1 cellular context compared by ENCODE assay signal in genomic region chr19:58519355-58520256, GRCh38.
TF ChIP-seq lines count a peak whose summit lies in the region.

Gene ZBTB45 (minus strand): TSS chr19:58519810. CDS start chr19:58517673, 2,137 bp downstream.

TF ChIP-seq in HepG2, 621 proteins besides CTCF, POLR2A, EP300 and RAD21 (continued from another document and continues in another):
- TF ChIP-seq ZNF142 (CRISPR knock-in tag; IDR thresholded peaks at IDR 0.05) (peak; percentile 66), ZSCAN29 (CRISPR knock-in tag; conservative IDR thresholded peaks at IDR 0.05) (no peak; the same call in none of the 2 replicates), SRF (IDR thresholded peaks at IDR 0.05; ENCODE audit: low read depth, low read length) (peak; percentile 84), ZSCAN30 (CRISPR knock-in tag; IDR thresholded peaks at IDR 0.05) (no peak), ZNF674 (CRISPR knock-in tag; IDR thresholded peaks at IDR 0.05; ENCODE audit: low read depth) (peak; percentile 81; the same call in 1 of the 2 replicates), CEBPB (IDR thresholded peaks at IDR 0.05; ENCODE audit: borderline replicate concordance, low read depth, low read length) (no peak), HOXA5 (CRISPR knock-in tag; IDR thresholded peaks at IDR 0.05) (peak; percentile 81), SNRNP70 (IDR thresholded peaks at IDR 0.05; ENCODE audit: low read depth, low read length) (no peak), KMT2A (CRISPR knock-in tag; IDR thresholded peaks at IDR 0.05) (peak; percentile 96), SNAPC2 (CRISPR knock-in tag; IDR thresholded peaks at IDR 0.05) (0 out of 2 replicates have a peak, but pooled peaks have one; percentile 11), PHF8 (CRISPR knock-in tag; IDR thresholded peaks at IDR 0.05) (peak; percentile 98), ZEB1 (IDR thresholded peaks at IDR 0.05; ENCODE audit: insufficient replicate concordance, low read depth) (no peak), ELF3 (CRISPR knock-in tag; IDR thresholded peaks at IDR 0.05) (peak; percentile 95), ZNF772 (CRISPR knock-in tag; IDR thresholded peaks at IDR 0.05) (peak; percentile 91), AGO2 (optimal IDR thresholded peaks at IDR 0.05; ENCODE audit: low read depth, low read length) (peak; percentile 90), U2AF1 (optimal IDR thresholded peaks at IDR 0.05; ENCODE audit: low read depth, low read length) (peak; percentile 86), ZNF350 (CRISPR knock-in tag; IDR thresholded peaks at IDR 0.05; ENCODE audit: borderline replicate concordance, low read depth) (peak; percentile 99), ZHX2 (IDR thresholded peaks at IDR 0.05; ENCODE audit: low read depth) (peak; percentile 93), ZHX2 (CRISPR knock-in tag; IDR thresholded peaks at IDR 0.05; ENCODE audit: borderline replicate concordance) (peak; percentile 15; the same call in 1 of the 2 replicates), RFX5 (IDR thresholded peaks at IDR 0.05; ENCODE audit: low read depth, low read length) (0 out of 2 replicates have a peak, but pooled peaks have one; percentile 40), ZNF562 (CRISPR knock-in tag; IDR thresholded peaks at IDR 0.05; ENCODE audit: borderline replicate concordance) (no peak; the same call in 1 of the 2 replicates), MAFK (conservative IDR thresholded peaks at IDR 0.05 in 1 of 2, IDR thresholded peaks at IDR 0.05 in 1 of 2; ENCODE audit: low read length in 2 of 2) (no peak), ZSCAN9 (CRISPR knock-in tag; IDR thresholded peaks at IDR 0.05; ENCODE audit: borderline replicate concordance) (peak; percentile 91), SMAD1 (CRISPR knock-in tag; IDR thresholded peaks at IDR 0.05; ENCODE audit: borderline replicate concordance, low read depth) (0 out of 2 replicates have a peak, but pooled peaks have one; percentile 65), PAX8 (CRISPR knock-in tag; IDR thresholded peaks at IDR 0.05; ENCODE audit: borderline replicate concordance) (0 out of 2 replicates have a peak, but pooled peaks have one; percentile 31), MXD4 (CRISPR knock-in tag; IDR thresholded peaks at IDR 0.05) (peak; percentile 91), ZSCAN12 (CRISPR knock-in tag; IDR thresholded peaks at IDR 0.05) (no peak), ZKSCAN5 (CRISPR knock-in tag; IDR thresholded peaks at IDR 0.05) (no peak), NFATC3 (CRISPR knock-in tag; IDR thresholded peaks at IDR 0.05) (peak; percentile 96; the same call in 1 of the 2 replicates), NPAS2 (CRISPR knock-in tag; IDR thresholded peaks at IDR 0.05; ENCODE audit: borderline replicate concordance) (no peak), ZNF430 (CRISPR knock-in tag; IDR thresholded peaks at IDR 0.05) (no peak), SCMH1 (CRISPR knock-in tag; IDR thresholded peaks at IDR 0.05; ENCODE audit: borderline replicate concordance) (no peak), NFE2L2 (IDR thresholded peaks at IDR 0.05; ENCODE audit: low read length) (no peak), ZSCAN31 (CRISPR knock-in tag; IDR thresholded peaks at IDR 0.05; ENCODE audit: low read depth) (peak; percentile 99)
- TF ChIP-seq, protein P1, sequence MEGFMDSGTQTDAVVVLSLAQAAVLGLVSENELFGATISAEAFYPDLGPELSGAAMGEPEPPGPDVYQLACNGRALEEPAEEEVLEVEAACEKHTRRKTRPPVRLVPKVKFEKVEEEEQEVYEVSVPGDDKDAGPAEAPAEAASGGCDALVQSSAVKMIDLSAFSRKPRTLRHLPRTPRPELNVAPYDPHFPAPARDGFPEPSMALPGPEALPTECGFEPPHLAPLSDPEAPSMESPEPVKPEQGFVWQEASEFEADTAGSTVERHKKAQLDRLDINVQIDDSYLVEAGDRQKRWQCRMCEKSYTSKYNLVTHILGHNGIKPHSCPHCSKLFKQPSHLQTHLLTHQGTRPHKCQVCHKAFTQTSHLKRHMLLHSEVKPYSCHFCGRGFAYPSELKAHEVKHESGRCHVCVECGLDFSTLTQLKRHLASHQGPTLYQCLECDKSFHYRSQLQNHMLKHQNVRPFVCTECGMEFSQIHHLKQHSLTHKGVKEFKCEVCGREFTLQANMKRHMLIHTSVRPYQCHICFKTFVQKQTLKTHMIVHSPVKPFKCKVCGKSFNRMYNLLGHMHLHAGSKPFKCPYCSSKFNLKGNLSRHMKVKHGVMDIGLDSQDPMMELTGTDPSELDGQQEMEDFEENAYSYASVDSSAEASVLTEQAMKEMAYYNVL (CRISPR knock-in tag; IDR thresholded peaks at IDR 0.05; ENCODE audit: borderline replicate concordance) = peak; percentile 86
- TF ChIP-seq, protein P2, sequence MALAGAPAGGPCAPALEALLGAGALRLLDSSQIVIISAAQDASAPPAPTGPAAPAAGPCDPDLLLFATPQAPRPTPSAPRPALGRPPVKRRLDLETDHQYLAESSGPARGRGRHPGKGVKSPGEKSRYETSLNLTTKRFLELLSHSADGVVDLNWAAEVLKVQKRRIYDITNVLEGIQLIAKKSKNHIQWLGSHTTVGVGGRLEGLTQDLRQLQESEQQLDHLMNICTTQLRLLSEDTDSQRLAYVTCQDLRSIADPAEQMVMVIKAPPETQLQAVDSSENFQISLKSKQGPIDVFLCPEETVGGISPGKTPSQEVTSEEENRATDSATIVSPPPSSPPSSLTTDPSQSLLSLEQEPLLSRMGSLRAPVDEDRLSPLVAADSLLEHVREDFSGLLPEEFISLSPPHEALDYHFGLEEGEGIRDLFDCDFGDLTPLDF (CRISPR knock-in tag; IDR thresholded peaks at IDR 0.05) = peak; percentile 79
- TF ChIP-seq, protein P3, sequence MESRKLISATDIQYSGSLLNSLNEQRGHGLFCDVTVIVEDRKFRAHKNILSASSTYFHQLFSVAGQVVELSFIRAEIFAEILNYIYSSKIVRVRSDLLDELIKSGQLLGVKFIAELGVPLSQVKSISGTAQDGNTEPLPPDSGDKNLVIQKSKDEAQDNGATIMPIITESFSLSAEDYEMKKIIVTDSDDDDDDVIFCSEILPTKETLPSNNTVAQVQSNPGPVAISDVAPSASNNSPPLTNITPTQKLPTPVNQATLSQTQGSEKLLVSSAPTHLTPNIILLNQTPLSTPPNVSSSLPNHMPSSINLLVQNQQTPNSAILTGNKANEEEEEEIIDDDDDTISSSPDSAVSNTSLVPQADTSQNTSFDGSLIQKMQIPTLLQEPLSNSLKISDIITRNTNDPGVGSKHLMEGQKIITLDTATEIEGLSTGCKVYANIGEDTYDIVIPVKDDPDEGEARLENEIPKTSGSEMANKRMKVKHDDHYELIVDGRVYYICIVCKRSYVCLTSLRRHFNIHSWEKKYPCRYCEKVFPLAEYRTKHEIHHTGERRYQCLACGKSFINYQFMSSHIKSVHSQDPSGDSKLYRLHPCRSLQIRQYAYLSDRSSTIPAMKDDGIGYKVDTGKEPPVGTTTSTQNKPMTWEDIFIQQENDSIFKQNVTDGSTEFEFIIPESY (CRISPR knock-in tag; IDR thresholded peaks at IDR 0.05) = peak; percentile 75
- TF ChIP-seq, protein P4, sequence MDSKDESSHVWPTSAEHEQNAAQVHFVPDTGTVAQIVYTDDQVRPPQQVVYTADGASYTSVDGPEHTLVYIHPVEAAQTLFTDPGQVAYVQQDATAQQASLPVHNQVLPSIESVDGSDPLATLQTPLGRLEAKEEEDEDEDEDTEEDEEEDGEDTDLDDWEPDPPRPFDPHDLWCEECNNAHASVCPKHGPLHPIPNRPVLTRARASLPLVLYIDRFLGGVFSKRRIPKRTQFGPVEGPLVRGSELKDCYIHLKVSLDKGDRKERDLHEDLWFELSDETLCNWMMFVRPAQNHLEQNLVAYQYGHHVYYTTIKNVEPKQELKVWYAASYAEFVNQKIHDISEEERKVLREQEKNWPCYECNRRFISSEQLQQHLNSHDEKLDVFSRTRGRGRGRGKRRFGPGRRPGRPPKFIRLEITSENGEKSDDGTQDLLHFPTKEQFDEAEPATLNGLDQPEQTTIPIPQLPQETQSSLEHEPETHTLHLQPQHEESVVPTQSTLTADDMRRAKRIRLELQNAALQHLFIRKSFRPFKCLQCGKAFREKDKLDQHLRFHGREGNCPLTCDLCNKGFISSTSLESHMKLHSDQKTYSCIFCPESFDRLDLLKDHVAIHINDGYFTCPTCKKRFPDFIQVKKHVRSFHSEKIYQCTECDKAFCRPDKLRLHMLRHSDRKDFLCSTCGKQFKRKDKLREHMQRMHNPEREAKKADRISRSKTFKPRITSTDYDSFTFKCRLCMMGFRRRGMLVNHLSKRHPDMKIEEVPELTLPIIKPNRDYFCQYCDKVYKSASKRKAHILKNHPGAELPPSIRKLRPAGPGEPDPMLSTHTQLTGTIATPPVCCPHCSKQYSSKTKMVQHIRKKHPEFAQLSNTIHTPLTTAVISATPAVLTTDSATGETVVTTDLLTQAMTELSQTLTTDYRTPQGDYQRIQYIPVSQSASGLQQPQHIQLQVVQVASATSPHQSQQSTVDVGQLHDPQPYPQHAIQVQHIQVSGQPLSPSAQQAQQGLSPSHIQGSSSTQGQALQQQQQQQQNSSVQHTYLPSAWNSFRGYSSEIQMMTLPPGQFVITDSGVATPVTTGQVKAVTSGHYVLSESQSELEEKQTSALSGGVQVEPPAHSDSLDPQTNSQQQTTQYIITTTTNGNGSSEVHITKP (CRISPR knock-in tag; IDR thresholded peaks at IDR 0.05; ENCODE audit: low read depth) = peak; percentile 61; the same call in 1 of the 2 replicates
